ENCODE assay signal across 1 cellular context in the genomic region with DNA sequence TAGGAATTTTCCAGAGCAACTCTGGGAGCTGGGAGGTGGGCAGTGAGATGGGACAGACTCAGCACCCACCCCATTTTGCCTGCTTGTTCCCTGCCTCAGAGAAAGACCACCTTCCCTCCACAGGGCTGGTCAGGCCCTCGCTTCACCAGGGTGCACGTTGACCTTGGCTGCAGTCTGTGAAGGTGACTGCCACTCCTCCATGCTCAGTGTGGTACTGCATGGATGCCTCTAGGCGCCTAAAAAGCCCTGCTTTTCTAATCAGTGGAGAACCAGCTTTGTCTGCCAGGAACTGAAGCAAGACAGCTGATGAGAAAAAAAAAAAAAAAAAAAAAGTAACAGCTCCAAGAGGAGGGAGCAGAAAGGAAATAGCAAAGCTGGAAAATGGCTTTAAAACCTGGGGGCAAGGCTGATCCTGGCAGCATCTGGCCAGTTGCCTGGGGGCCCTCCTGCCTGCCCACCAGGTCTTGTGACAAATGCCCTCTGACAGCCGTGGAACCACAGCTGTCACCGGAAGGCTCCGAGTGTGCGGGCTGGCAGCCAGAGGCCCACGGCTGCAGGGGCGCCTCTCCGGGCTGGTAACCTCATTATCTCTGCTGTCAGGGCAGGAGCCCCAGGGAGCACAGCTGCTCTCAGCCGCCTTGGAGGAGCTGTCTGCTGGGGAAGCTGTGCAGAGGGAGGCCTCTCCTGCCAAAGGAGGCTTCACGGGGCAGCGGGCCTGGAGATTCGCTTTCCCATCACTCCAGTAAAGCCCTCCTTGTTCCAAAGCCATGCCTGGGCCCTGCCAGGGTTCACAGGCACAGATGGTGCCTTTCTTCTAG.
TF ChIP-seq lines count a peak whose summit lies in the region.

No MANE protein-coding gene starts in this region.

TF ChIP-seq in H1, 55 proteins besides CTCF, POLR2A, EP300 and RAD21:
- TF ChIP-seq YY1 (IDR thresholded peaks at IDR 0.05; ENCODE audit: low read depth, low read length) = no peak
- peak in 1 of 2 experiments; percentile 61; a peak in 2 of 4 replicates for TF ChIP-seq SIN3A (conservative IDR thresholded peaks at IDR 0.05 in 1 of 2, IDR thresholded peaks at IDR 0.05 in 1 of 2; ENCODE audit: low read depth in 1 of 2, low read length in 2 of 2)
- TF ChIP-seq, protein P1, sequence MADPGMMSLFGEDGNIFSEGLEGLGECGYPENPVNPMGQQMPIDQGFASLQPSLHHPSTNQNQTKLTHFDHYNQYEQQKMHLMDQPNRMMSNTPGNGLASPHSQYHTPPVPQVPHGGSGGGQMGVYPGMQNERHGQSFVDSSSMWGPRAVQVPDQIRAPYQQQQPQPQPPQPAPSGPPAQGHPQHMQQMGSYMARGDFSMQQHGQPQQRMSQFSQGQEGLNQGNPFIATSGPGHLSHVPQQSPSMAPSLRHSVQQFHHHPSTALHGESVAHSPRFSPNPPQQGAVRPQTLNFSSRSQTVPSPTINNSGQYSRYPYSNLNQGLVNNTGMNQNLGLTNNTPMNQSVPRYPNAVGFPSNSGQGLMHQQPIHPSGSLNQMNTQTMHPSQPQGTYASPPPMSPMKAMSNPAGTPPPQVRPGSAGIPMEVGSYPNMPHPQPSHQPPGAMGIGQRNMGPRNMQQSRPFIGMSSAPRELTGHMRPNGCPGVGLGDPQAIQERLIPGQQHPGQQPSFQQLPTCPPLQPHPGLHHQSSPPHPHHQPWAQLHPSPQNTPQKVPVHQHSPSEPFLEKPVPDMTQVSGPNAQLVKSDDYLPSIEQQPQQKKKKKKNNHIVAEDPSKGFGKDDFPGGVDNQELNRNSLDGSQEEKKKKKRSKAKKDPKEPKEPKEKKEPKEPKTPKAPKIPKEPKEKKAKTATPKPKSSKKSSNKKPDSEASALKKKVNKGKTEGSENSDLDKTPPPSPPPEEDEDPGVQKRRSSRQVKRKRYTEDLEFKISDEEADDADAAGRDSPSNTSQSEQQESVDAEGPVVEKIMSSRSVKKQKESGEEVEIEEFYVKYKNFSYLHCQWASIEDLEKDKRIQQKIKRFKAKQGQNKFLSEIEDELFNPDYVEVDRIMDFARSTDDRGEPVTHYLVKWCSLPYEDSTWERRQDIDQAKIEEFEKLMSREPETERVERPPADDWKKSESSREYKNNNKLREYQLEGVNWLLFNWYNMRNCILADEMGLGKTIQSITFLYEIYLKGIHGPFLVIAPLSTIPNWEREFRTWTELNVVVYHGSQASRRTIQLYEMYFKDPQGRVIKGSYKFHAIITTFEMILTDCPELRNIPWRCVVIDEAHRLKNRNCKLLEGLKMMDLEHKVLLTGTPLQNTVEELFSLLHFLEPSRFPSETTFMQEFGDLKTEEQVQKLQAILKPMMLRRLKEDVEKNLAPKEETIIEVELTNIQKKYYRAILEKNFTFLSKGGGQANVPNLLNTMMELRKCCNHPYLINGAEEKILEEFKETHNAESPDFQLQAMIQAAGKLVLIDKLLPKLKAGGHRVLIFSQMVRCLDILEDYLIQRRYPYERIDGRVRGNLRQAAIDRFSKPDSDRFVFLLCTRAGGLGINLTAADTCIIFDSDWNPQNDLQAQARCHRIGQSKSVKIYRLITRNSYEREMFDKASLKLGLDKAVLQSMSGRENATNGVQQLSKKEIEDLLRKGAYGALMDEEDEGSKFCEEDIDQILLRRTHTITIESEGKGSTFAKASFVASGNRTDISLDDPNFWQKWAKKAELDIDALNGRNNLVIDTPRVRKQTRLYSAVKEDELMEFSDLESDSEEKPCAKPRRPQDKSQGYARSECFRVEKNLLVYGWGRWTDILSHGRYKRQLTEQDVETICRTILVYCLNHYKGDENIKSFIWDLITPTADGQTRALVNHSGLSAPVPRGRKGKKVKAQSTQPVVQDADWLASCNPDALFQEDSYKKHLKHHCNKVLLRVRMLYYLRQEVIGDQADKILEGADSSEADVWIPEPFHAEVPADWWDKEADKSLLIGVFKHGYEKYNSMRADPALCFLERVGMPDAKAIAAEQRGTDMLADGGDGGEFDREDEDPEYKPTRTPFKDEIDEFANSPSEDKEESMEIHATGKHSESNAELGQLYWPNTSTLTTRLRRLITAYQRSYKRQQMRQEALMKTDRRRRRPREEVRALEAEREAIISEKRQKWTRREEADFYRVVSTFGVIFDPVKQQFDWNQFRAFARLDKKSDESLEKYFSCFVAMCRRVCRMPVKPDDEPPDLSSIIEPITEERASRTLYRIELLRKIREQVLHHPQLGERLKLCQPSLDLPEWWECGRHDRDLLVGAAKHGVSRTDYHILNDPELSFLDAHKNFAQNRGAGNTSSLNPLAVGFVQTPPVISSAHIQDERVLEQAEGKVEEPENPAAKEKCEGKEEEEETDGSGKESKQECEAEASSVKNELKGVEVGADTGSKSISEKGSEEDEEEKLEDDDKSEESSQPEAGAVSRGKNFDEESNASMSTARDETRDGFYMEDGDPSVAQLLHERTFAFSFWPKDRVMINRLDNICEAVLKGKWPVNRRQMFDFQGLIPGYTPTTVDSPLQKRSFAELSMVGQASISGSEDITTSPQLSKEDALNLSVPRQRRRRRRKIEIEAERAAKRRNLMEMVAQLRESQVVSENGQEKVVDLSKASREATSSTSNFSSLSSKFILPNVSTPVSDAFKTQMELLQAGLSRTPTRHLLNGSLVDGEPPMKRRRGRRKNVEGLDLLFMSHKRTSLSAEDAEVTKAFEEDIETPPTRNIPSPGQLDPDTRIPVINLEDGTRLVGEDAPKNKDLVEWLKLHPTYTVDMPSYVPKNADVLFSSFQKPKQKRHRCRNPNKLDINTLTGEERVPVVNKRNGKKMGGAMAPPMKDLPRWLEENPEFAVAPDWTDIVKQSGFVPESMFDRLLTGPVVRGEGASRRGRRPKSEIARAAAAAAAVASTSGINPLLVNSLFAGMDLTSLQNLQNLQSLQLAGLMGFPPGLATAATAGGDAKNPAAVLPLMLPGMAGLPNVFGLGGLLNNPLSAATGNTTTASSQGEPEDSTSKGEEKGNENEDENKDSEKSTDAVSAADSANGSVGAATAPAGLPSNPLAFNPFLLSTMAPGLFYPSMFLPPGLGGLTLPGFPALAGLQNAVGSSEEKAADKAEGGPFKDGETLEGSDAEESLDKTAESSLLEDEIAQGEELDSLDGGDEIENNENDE (IDR thresholded peaks at IDR 0.05; ENCODE audit: insufficient replicate concordance, low read length) = no peak
- TF ChIP-seq BACH1 (IDR thresholded peaks at IDR 0.05; ENCODE audit: low read length) = no peak
- no peak for TF ChIP-seq SP2 (IDR thresholded peaks at IDR 0.05; ENCODE audit: low read length)
- no peak for TF ChIP-seq CREB1 (IDR thresholded peaks at IDR 0.05)
